In genomic region chr9:131776036-131776435, GRCh38 we compare ENCODE assay signal across 24 cellular contexts.
"Had no signal": no experiment of that assay in that cellular context is flagged by ENCODE, and none has a peak within 500 bp of the region (broad histone marks: within the 10 kb centered on the region; RNA-seq: fewer than 3 reads in every experiment).

No MANE protein-coding gene starts in this region.

- H3K4me3 ChIP-seq: MG63, PC-9, SJCRH30, SK-N-MC had no signal

- ATAC-seq: Panc1, Right ventricle myocardium inferior, T-cell had no signal

- H3K36me3 ChIP-seq: MG63, SJCRH30 had no signal

- DNase-seq: MG63, MV-4-11, NCI-H1092, NCI-H1105, NCI-H1417 treated with DMSO at 0.1 percent for 48 hours, NCI-H1436 treated with DMSO at 0.1 percent for 48 hours, NCI-H1694 treated with DMSO at 0.1 percent for 48 hours, NCI-H187 treated with DMSO at 0.1 percent for 48 hours, NCI-H2029, NCI-H2081, NCI-H2171 treated with DMSO at 0.1 percent for 48 hours, NCI-H446 treated with DMSO at 0.1 percent for 48 hours, NCI-H510A, NCI-H524, NCI-H526, NCI-H774, SHP77, SIG-M5 had no signal
